16 cellular contexts compared by ENCODE assay signal in genomic region chr19:1217366-1217765, GRCh38. TPM values are rescaled to one million over a fixed set of nuclear protein-coding genes. Genes with fewer than 3 reads are reported as not detected.
DNase-seq lines count a peak whose midpoint lies in the region; ATAC-seq and TF ChIP-seq lines count a peak whose summit lies in the region.
"Had no signal": no experiment of that assay in that cellular context is flagged by ENCODE, and none has a peak within 500 bp of the region (broad histone marks: within the 10 kb centered on the region; RNA-seq: fewer than 3 reads in every experiment).

No MANE protein-coding gene starts in this region.

- H3K27me3 Mint-ChIP-seq in activated CD4-positive, alpha-beta T cell treated with anti-CD3 and anti-CD28 coated beads, Interleukin-2, amount 10 ng/mL, durations not matched to agents 7 days and 5 days = no peaks in the 10 kb centered on the region
- H3K27me3 Mint-ChIP-seq in activated CD4-positive, alpha-beta T cell treated with anti-CD3 and anti-CD28 coated beads for 36 hours = no peaks in the 10 kb centered on the region
- no peaks in the 10 kb centered on the region for H3K27me3 Mint-ChIP-seq in naive thymus-derived CD8-positive, alpha-beta T cell
- H3K27me3 Mint-ChIP-seq: effector memory CD8-positive, alpha-beta T cell had no signal

- H3K4me2 ChIP-seq in mesendoderm (ENCODE audit: low read length) = no peak overlapping the region

- peaks cover 49% of the 10 kb centered on the region for H3K36me3 ChIP-seq in WERI-Rb-1
- no peaks in the 10 kb centered on the region for H3K36me3 ChIP-seq in mesendoderm (ENCODE audit: control insufficient read depth, insufficient read depth, low read length)
- H3K36me3 ChIP-seq in subcutaneous abdominal adipose tissue (ENCODE audit: control insufficient read depth in 5 of 5, insufficient read depth in 5 of 5, low read length in 5 of 5) = peaks cover 0 to 34% (median 20%) of the 10 kb centered on the region in 5 donors

- peaks cover 21% of the 10 kb centered on the region for H3K4me1 Mint-ChIP-seq in activated CD4-positive, alpha-beta T cell treated with anti-CD3 and anti-CD28 coated beads, Interleukin-2, amount 10 ng/mL, durations not matched to agents 7 days and 5 days
- peaks cover 19% of the 10 kb centered on the region for H3K4me1 Mint-ChIP-seq in activated CD4-positive, alpha-beta T cell treated with anti-CD3 and anti-CD28 coated beads for 36 hours
- H3K4me1 Mint-ChIP-seq in naive thymus-derived CD8-positive, alpha-beta T cell = peaks cover 11 to 26% (median 16%) of the 10 kb centered on the region in 4 donors

- no peak overlapping the region for H2BK15ac ChIP-seq in mesendoderm (replicated peaks; ENCODE audit: low read depth)

- no CpG with 5 or more reads among the region's 15 CpGs for WGBS in mesendoderm (ENCODE audit: extremely low coverage, insufficient coverage, low lambda C conversion rate)

- no peak overlapping the region for H4K5ac ChIP-seq in mesendoderm (ENCODE audit: low read length)

- H3K27ac ChIP-seq in WERI-Rb-1 (peak overlapping the region; percentile 23), mesendoderm (ENCODE audit: low read depth, low read length) (peak overlapping the region; percentile 6), subcutaneous abdominal adipose tissue (ENCODE audit: low read depth, low read length) (peak overlapping the region; percentile 18)
- H3K27ac ChIP-seq: SK-N-MC had no signal

- peaks cover 10% of the 10 kb centered on the region for H3K36me3 Mint-ChIP-seq in activated CD4-positive, alpha-beta T cell treated with anti-CD3 and anti-CD28 coated beads, Interleukin-2, amount 10 ng/mL, durations not matched to agents 7 days and 5 days (ENCODE audit: low read depth)
- H3K36me3 Mint-ChIP-seq in activated CD4-positive, alpha-beta T cell treated with anti-CD3 and anti-CD28 coated beads for 36 hours (ENCODE audit: low read depth) = peaks cover 9% of the 10 kb centered on the region
- peaks cover 0 to 20% (median 0%) of the 10 kb centered on the region in 3 donors for H3K36me3 Mint-ChIP-seq in naive thymus-derived CD8-positive, alpha-beta T cell

- CTCF ChIA-PET in activated CD4-positive, alpha-beta T cell treated with anti-CD3 and anti-CD28 coated beads, Interleukin-2, amount 10 ng/mL, durations not matched to agents 7 days and 5 days (lab: Charles Lee) = interaction anchor here (0.6 to 2.5 kb wide), 4 partner anchors 8 to 386 kb away, joined by 3 to 8 read pairs (median 4); no protein-coding TSS in a partner anchor
- CTCF ChIA-PET in activated CD4-positive, alpha-beta T cell treated with anti-CD3 and anti-CD28 coated beads for 36 hours (lab: Charles Lee) = interaction anchor here (0.7 kb wide), 2 partner anchors 37 to 237 kb away, joined by 3 read pairs; no protein-coding TSS in a partner anchor

- no peak for TF ChIP-seq CTCF in WERI-Rb-1 (IDR thresholded peaks at IDR 0.05; ENCODE audit: low read depth, low read length)

- H3K4me1 ChIP-seq in mesendoderm (ENCODE audit: control insufficient read depth, low read depth, low read length) (no peaks in the 10 kb centered on the region), subcutaneous abdominal adipose tissue (ENCODE audit: control insufficient read depth in 5 of 5, insufficient read depth in 5 of 5, low read length in 5 of 5) (peaks cover 11 to 69% (median 43%) of the 10 kb centered on the region in 5 donors)

- peaks cover 26% of the 10 kb centered on the region for H3K79me1 ChIP-seq in mesendoderm (ENCODE audit: low read length)

- POLR2A ChIA-PET in activated CD4-positive, alpha-beta T cell treated with anti-CD3 and anti-CD28 coated beads, Interleukin-2, amount 10 ng/mL, durations not matched to agents 7 days and 5 days (lab: Charles Lee) = no interaction called here
- POLR2A ChIA-PET in activated CD4-positive, alpha-beta T cell treated with anti-CD3 and anti-CD28 coated beads for 36 hours (lab: Charles Lee) = no interaction called here
- POLR2A ChIA-PET in naive thymus-derived CD8-positive, alpha-beta T cell (lab: Charles Lee) = interaction anchor here (0.6 to 1.2 kb wide), 4 partner anchors 24 to 254 kb away, joined by 3 to 6 read pairs (median 4); partner anchors contain the start of gene CIRBP

- H2BK120ac ChIP-seq in mesendoderm (ENCODE audit: low read depth, low read length) = no peak overlapping the region

- H4K8ac ChIP-seq in mesendoderm (ENCODE audit: low read depth, low read length) = no peak overlapping the region

- H3K4me3 ChIP-seq in WERI-Rb-1 (ENCODE audit: low read depth, low read length) (no peak overlapping the region), mesendoderm (ENCODE audit: low read length) (no peak overlapping the region), subcutaneous abdominal adipose tissue (ENCODE audit: low read depth in 1 of 5, low read length in 5 of 5) (no peak overlapping the region)
- H3K4me3 ChIP-seq: MG63, SK-N-MC had no signal

- peak overlapping the region; percentile 46 for H3K27ac Mint-ChIP-seq in activated CD4-positive, alpha-beta T cell treated with anti-CD3 and anti-CD28 coated beads, Interleukin-2, amount 10 ng/mL, durations not matched to agents 7 days and 5 days
- H3K27ac Mint-ChIP-seq in activated CD4-positive, alpha-beta T cell treated with anti-CD3 and anti-CD28 coated beads for 36 hours = no peak overlapping the region
- peak overlapping the region in 2 of 10 donors; percentile 65 to 76 for H3K27ac Mint-ChIP-seq in naive thymus-derived CD8-positive, alpha-beta T cell

- H2AK5ac ChIP-seq in mesendoderm (ENCODE audit: low read length) = no peak overlapping the region

- no peak overlapping the region for H3K23ac ChIP-seq in mesendoderm (ENCODE audit: low read length)

- H3K27me3 ChIP-seq in WERI-Rb-1 (ENCODE audit: insufficient read depth, low read depth, severe bottlenecking) (no peaks in the 10 kb centered on the region), mesendoderm (ENCODE audit: insufficient read depth, low read length, poor library complexity) (no peaks in the 10 kb centered on the region), subcutaneous abdominal adipose tissue (ENCODE audit: control insufficient read depth in 5 of 5, insufficient read depth in 4 of 5, low read length in 5 of 5) (no peaks in the 10 kb centered on the region)
- H3K27me3 ChIP-seq: brain microvascular endothelial cell, MG63 had no signal

- H3K9ac ChIP-seq in mesendoderm (ENCODE audit: low read length) (no peak overlapping the region), subcutaneous abdominal adipose tissue (ENCODE audit: low read length in 5 of 5) (no peak overlapping the region)

- H3K79me2 ChIP-seq in mesendoderm (ENCODE audit: control insufficient read depth, insufficient read depth, low read length) = peaks cover 44% of the 10 kb centered on the region

- no peak for ATAC-seq in activated CD4-positive, alpha-beta T cell treated with anti-CD3 and anti-CD28 coated beads for 36 hours
- no peak for ATAC-seq in naive thymus-derived CD8-positive, alpha-beta T cell
- ATAC-seq in HG02571 (IDR thresholded peaks at IDR 0.05; ENCODE audit: unreplicated experiment) (no peak), GM21528 (IDR thresholded peaks at IDR 0.05; ENCODE audit: low FRiP score, unreplicated experiment) (no peak)
- ATAC-seq: effector memory CD8-positive, alpha-beta T cell had no signal

- no peak overlapping the region for H3K56ac ChIP-seq in mesendoderm (ENCODE audit: low read length)

- H3K4me3 Mint-ChIP-seq in activated CD4-positive, alpha-beta T cell treated with anti-CD3 and anti-CD28 coated beads, Interleukin-2, amount 10 ng/mL, durations not matched to agents 7 days and 5 days = no peak overlapping the region
- H3K4me3 Mint-ChIP-seq in activated CD4-positive, alpha-beta T cell treated with anti-CD3 and anti-CD28 coated beads for 36 hours = no peak overlapping the region
- no peak overlapping the region for H3K4me3 Mint-ChIP-seq in naive thymus-derived CD8-positive, alpha-beta T cell
- H3K4me3 Mint-ChIP-seq: effector memory CD8-positive, alpha-beta T cell had no signal

- intact Hi-C loops in activated CD4-positive, alpha-beta T cell treated with anti-CD3 and anti-CD28 coated beads for 36 hours (cut with DNase I, micrococcal nuclease) = no loop called here

- H3K9me3 Mint-ChIP-seq in activated CD4-positive, alpha-beta T cell treated with anti-CD3 and anti-CD28 coated beads, Interleukin-2, amount 10 ng/mL, durations not matched to agents 7 days and 5 days = no peaks in the 10 kb centered on the region
- no peaks in the 10 kb centered on the region for H3K9me3 Mint-ChIP-seq in activated CD4-positive, alpha-beta T cell treated with anti-CD3 and anti-CD28 coated beads for 36 hours (ENCODE audit: low read depth)
- H3K9me3 Mint-ChIP-seq in naive thymus-derived CD8-positive, alpha-beta T cell = no peaks in the 10 kb centered on the region
- H3K9me3 Mint-ChIP-seq: effector memory CD8-positive, alpha-beta T cell had no signal

- H3K4ac ChIP-seq in mesendoderm (ENCODE audit: low read depth, low read length) = no peak overlapping the region

- no peak for DNase-seq in activated CD4-positive, alpha-beta T cell treated with anti-CD3 and anti-CD28 coated beads, Interleukin-2, amount 10 ng/mL, durations not matched to agents 7 days and 5 days
- DNase-seq in activated CD4-positive, alpha-beta T cell treated with anti-CD3 and anti-CD28 coated beads for 36 hours = no peak
- no peak for DNase-seq in WERI-Rb-1
- no peak for DNase-seq in mesendoderm
- no peak for DNase-seq in naive thymus-derived CD8-positive, alpha-beta T cell
- DNase-seq: activated naive CD4-positive, alpha-beta T cell; brain microvascular endothelial cell; COR-L47; effector memory CD8-positive, alpha-beta T cell; MG63; posterior cingulate gyrus had no signal

- no peak overlapping the region for H3K18ac ChIP-seq in mesendoderm (ENCODE audit: low read length)

- no peak overlapping the region for H2BK5ac ChIP-seq in mesendoderm (ENCODE audit: low read length)

- no peaks in the 10 kb centered on the region for H3K9me3 ChIP-seq in WERI-Rb-1 (ENCODE audit: severe bottlenecking)
- no peaks in the 10 kb centered on the region for H3K9me3 ChIP-seq in subcutaneous abdominal adipose tissue (ENCODE audit: control insufficient read depth in 5 of 5, low read length in 5 of 5)
- H3K9me3 ChIP-seq: MG63 had no signal

RNA-seq across cellular contexts. Expression of gene STK11, which starts 11.8 kb away (rescaled TPM):
- total RNA-seq in activated CD4-positive, alpha-beta T cell treated with anti-CD3 and anti-CD28 coated beads, Interleukin-2, amount 10 ng/mL, durations not matched to agents 7 days and 5 days = 10 to 100 TPM; 71.7 to 82.0 TPM
- 10 to 100 TPM; 49.2 to 61.5 TPM for total RNA-seq in activated CD4-positive, alpha-beta T cell treated with anti-CD3 and anti-CD28 coated beads for 36 hours
- polyA plus RNA-seq in mesendoderm (2013, experiment 1 of 2) = 33.8 TPM
- polyA plus RNA-seq in mesendoderm (2013, experiment 2 of 2) = 34.4 TPM
- total RNA-seq in naive thymus-derived CD8-positive, alpha-beta T cell = 10 to 100 TPM; 91.5 to 96.0 TPM
- 10 to 100 TPM; 12.3 to 43.9 (median 20.3) TPM for polyA plus RNA-seq in naive thymus-derived CD8-positive, alpha-beta T cell

RNA-seq across cellular contexts. Expression of gene CBARP, which starts 20.4 kb away (rescaled TPM):
- not detected for total RNA-seq in activated CD4-positive, alpha-beta T cell treated with anti-CD3 and anti-CD28 coated beads, Interleukin-2, amount 10 ng/mL, durations not matched to agents 7 days and 5 days
- 1 to 10 TPM in 1 of 2 experiments, under 1 TPM in 1; 0.82 to 1.1 TPM for total RNA-seq in activated CD4-positive, alpha-beta T cell treated with anti-CD3 and anti-CD28 coated beads for 36 hours
- polyA plus RNA-seq in mesendoderm (2013, experiment 1 of 2) = 3.2 TPM
- 3.5 TPM for polyA plus RNA-seq in mesendoderm (2013, experiment 2 of 2)
- not detected for total RNA-seq in naive thymus-derived CD8-positive, alpha-beta T cell
- not detected for polyA plus RNA-seq in naive thymus-derived CD8-positive, alpha-beta T cell
- total RNA-seq: mononuclear cell had no signal

RNA-seq across cellular contexts. Expression of gene ATP5F1D, which starts 24.2 kb away (rescaled TPM):
- total RNA-seq in activated CD4-positive, alpha-beta T cell treated with anti-CD3 and anti-CD28 coated beads, Interleukin-2, amount 10 ng/mL, durations not matched to agents 7 days and 5 days = 100 to 1,000 TPM; 151 to 166 TPM
- total RNA-seq in activated CD4-positive, alpha-beta T cell treated with anti-CD3 and anti-CD28 coated beads for 36 hours = 100 to 1,000 TPM; 161 to 180 TPM
- 127 TPM for polyA plus RNA-seq in mesendoderm (2013, experiment 1 of 2)
- polyA plus RNA-seq in mesendoderm (2013, experiment 2 of 2) = 122 TPM
- total RNA-seq in naive thymus-derived CD8-positive, alpha-beta T cell = 10 to 100 TPM; 83.9 to 89.0 TPM
- polyA plus RNA-seq in naive thymus-derived CD8-positive, alpha-beta T cell = 100 to 1,000 TPM; 214 to 264 (median 262) TPM

RNA-seq across cellular contexts. Expression of gene MIDN, which starts 31.0 kb away (rescaled TPM):
- 10 to 100 TPM; 58.0 to 65.7 TPM for total RNA-seq in activated CD4-positive, alpha-beta T cell treated with anti-CD3 and anti-CD28 coated beads, Interleukin-2, amount 10 ng/mL, durations not matched to agents 7 days and 5 days
- 10 to 100 TPM; 46.5 to 47.9 TPM for total RNA-seq in activated CD4-positive, alpha-beta T cell treated with anti-CD3 and anti-CD28 coated beads for 36 hours
- polyA plus RNA-seq in mesendoderm (2013, experiment 1 of 2) = 133 TPM
- 131 TPM for polyA plus RNA-seq in mesendoderm (2013, experiment 2 of 2)
- 10 to 100 TPM; 31.2 to 35.4 TPM for total RNA-seq in naive thymus-derived CD8-positive, alpha-beta T cell
- polyA plus RNA-seq in naive thymus-derived CD8-positive, alpha-beta T cell = 1 to 10 TPM; 1.1 to 8.2 (median 6.6) TPM

RNA-seq across cellular contexts. Expression of gene SBNO2, which starts 43.3 kb away (rescaled TPM):
- total RNA-seq in activated CD4-positive, alpha-beta T cell treated with anti-CD3 and anti-CD28 coated beads, Interleukin-2, amount 10 ng/mL, durations not matched to agents 7 days and 5 days = 10 to 100 TPM; 84.7 to 91.7 TPM
- total RNA-seq in activated CD4-positive, alpha-beta T cell treated with anti-CD3 and anti-CD28 coated beads for 36 hours = 100 to 1,000 TPM; 108 to 113 TPM
- 16.7 TPM for polyA plus RNA-seq in mesendoderm (2013, experiment 1 of 2)
- polyA plus RNA-seq in mesendoderm (2013, experiment 2 of 2) = 15.3 TPM
- total RNA-seq in naive thymus-derived CD8-positive, alpha-beta T cell = 10 to 100 TPM; 69.7 to 82.4 TPM
- 1 to 10 TPM in 2 of 3 donors, under 1 TPM in 1; 0.68 to 2.3 (median 1.0) TPM for polyA plus RNA-seq in naive thymus-derived CD8-positive, alpha-beta T cell
